Comparison of ENCODE assay signal across 11 cellular contexts in genomic region chr16:54447606-54448440, GRCh38.
A peak's percentile ranks its signal among the peaks of the same experiment; 100 is the strongest.
DNase-seq lines count a peak whose midpoint lies in the region; FAIRE-seq and TF ChIP-seq lines count a peak whose summit lies in the region.
"Had no signal": no experiment of that assay in that cellular context is flagged by ENCODE, and none has a peak within 500 bp of the region (broad histone marks: within the 10 kb centered on the region; RNA-seq: fewer than 3 reads in every experiment).

No MANE protein-coding gene starts in this region.

- H3K36me3 Mint-ChIP-seq in astrocyte (ENCODE audit: low read depth, unreplicated experiment) = no peaks in the 10 kb centered on the region
- H3K36me3 Mint-ChIP-seq: naive B cell had no signal

- no peaks in the 10 kb centered on the region for H3K36me3 ChIP-seq in astrocyte (ENCODE audit: insufficient read depth, low read length)
- no peaks in the 10 kb centered on the region for H3K36me3 ChIP-seq in kidney epithelial cell (ENCODE audit: control insufficient read depth, insufficient read depth, low read length)

- peak; percentile 47 for FAIRE-seq in astrocyte (lab: Jason Lieb, UNC)
- FAIRE-seq: endometrium had no signal

- DNase-seq in AG08396 (ENCODE audit: low spot score) (peak; percentile 27), KBM-7 (peak; percentile 70), astrocyte (ENCODE audit: low read depth) (peak; percentile 84), kidney epithelial cell (ENCODE audit: low read depth) (peak; percentile 73), NCI-H2196 (lab: John Stamatoyannopoulos, UW; ENCODE audit: unreplicated experiment) (no peak), DMS153 (lab: John Stamatoyannopoulos, UW) (no peak), ecto neural progenitor cell (ENCODE audit: low spot score) (no peak), GM20000 (ENCODE audit: low spot score) (no peak)
- DNase-seq: DMS53, naive B cell had no signal

- H3K27ac Mint-ChIP-seq in astrocyte (ENCODE audit: unreplicated experiment) = peak overlapping the region; percentile 83
- H3K27ac Mint-ChIP-seq: naive B cell had no signal

- peaks cover 16% of the 10 kb centered on the region for H3K27me3 Mint-ChIP-seq in astrocyte (ENCODE audit: low read depth, unreplicated experiment)

- no peak overlapping the region for H3K4me3 ChIP-seq in astrocyte (ENCODE audit: insufficient read depth, low read depth, low read length)
- no peak overlapping the region for H3K4me3 ChIP-seq in kidney epithelial cell (ENCODE audit: low read depth, low read length)

- H2AFZ ChIP-seq in astrocyte (ENCODE audit: low read depth, low read length) = no peak overlapping the region

- TF ChIP-seq CTCF in astrocyte (IDR thresholded peaks at IDR 0.05; ENCODE audit: insufficient read depth, low read depth, low read length) = no peak
- TF ChIP-seq CTCF in kidney epithelial cell (IDR thresholded peaks at IDR 0.05; ENCODE audit: insufficient read depth, low read length, poor library complexity, severe bottlenecking) = no peak
- TF ChIP-seq CTCF in GM20000 (IDR thresholded peaks at IDR 0.05; ENCODE audit: extremely low read depth, missing control alignments) = no peak

- H3K27me3 ChIP-seq in astrocyte (ENCODE audit: insufficient read depth, low read length) (no peaks in the 10 kb centered on the region), kidney epithelial cell (ENCODE audit: control insufficient read depth, insufficient read depth, low read length) (no peaks in the 10 kb centered on the region)

- H3K79me2 ChIP-seq in astrocyte (ENCODE audit: insufficient read depth, low read length) = no peaks in the 10 kb centered on the region

- H3K4me3 Mint-ChIP-seq in astrocyte (ENCODE audit: unreplicated experiment) = peak overlapping the region; percentile 12
- H3K4me3 Mint-ChIP-seq: naive B cell had no signal

- peak overlapping the region; percentile 41 for H3K9ac ChIP-seq in astrocyte (ENCODE audit: low read length)

- peaks cover 6% of the 10 kb centered on the region for H3K9me3 Mint-ChIP-seq in astrocyte (ENCODE audit: unreplicated experiment)

- H3K27ac ChIP-seq in astrocyte (ENCODE audit: low read depth, low read length) = peak overlapping the region; percentile 55

- peak overlapping the region; percentile 70 for H3K4me2 ChIP-seq in astrocyte (ENCODE audit: low read length)

- peaks cover 8% of the 10 kb centered on the region for H3K9me3 ChIP-seq in astrocyte (ENCODE audit: insufficient read depth, low read depth, low read length)

- peaks cover 25% of the 10 kb centered on the region for H3K4me1 Mint-ChIP-seq in astrocyte (ENCODE audit: low read depth, unreplicated experiment)
- H3K4me1 Mint-ChIP-seq: naive B cell had no signal

- H3K4me1 ChIP-seq in astrocyte (ENCODE audit: insufficient read depth, low read length) = peaks cover 39% of the 10 kb centered on the region

- H4K20me1 ChIP-seq in astrocyte (ENCODE audit: insufficient read depth, low read length) = no peaks in the 10 kb centered on the region

- in situ Hi-C loops in KBM-7 (cut with MboI; ENCODE audit: low pct_unique_long_range_greater_than_20kb, low sequenced_read_pairs) = no loop called here

Comparison
In these comparisons a context has a peak if more than half of its experiments do, and no peak if none do; other contexts are left out.
1. DNase-seq: peak in AG08396 (single experiment), KBM-7 (single experiment), astrocyte (single experiment) and kidney epithelial cell (single experiment); none in NCI-H2196 (single experiment), DMS153 (single experiment), ecto neural progenitor cell (single experiment) and GM20000 (single experiment).